ENCODE assay signal across 14 cellular contexts in genomic region chr10:52257692-52258075, GRCh38. TPM values are rescaled to one million over a fixed set of nuclear protein-coding genes. Genes with fewer than 3 reads are reported as not detected.
A peak's percentile ranks its signal among the peaks of the same experiment; 100 is the strongest.
DNase-seq lines count a peak whose midpoint lies in the region; ATAC-seq, FAIRE-seq and TF ChIP-seq lines count a peak whose summit lies in the region.
"Had no signal": no experiment of that assay in that cellular context is flagged by ENCODE, and none has a peak within 500 bp of the region (broad histone marks: within the 10 kb centered on the region; RNA-seq: fewer than 3 reads in every experiment).

No MANE protein-coding gene starts in this region.

- H3K4me3 ChIP-seq in PC-9 (peak overlapping the region; percentile 16; the same call in 1 of the 2 replicates), kidney (ENCODE audit: low read length in 2 of 2) (no peak overlapping the region)
- H3K4me3 ChIP-seq: pancreas had no signal

- H3K9ac ChIP-seq in kidney (ENCODE audit: low read length in 2 of 2) = no peak overlapping the region

- H3F3A ChIP-seq in PC-9 (ENCODE audit: insufficient read depth, low read depth) = peaks cover 16% of the 10 kb centered on the region

- no peak for TF ChIP-seq CTCF in PC-9 (conservative IDR thresholded peaks at IDR 0.05)
- TF ChIP-seq CTCF in kidney (IDR thresholded peaks at IDR 0.05; ENCODE audit: borderline replicate concordance, extremely low read depth, insufficient read depth) = no peak

- no peaks in the 10 kb centered on the region; the same call in 1 of the 2 replicates for H3K9me2 ChIP-seq in PC-9 (ENCODE audit: insufficient read depth)

- no peaks in the 10 kb centered on the region for H3K27me3 ChIP-seq in PC-9 (ENCODE audit: insufficient read depth, low read depth)
- H3K27me3 ChIP-seq: pancreas had no signal

- intact Hi-C loops in PC-9 (cut with micrococcal nuclease; ENCODE audit: unreplicated experiment) = no loop called here
- intact Hi-C loops in left colon (cut with DNase I, micrococcal nuclease) = no loop called here
- intact Hi-C loops in kidney (cut with DNase I) = no loop called here

- FAIRE-seq in urothelium cell line (lab: Jason Lieb, UNC) (no peak), kidney (lab: Jason Lieb, UNC) (no peak)
- FAIRE-seq: pancreas had no signal

- H3K9me3 ChIP-seq in PC-9 (ENCODE audit: insufficient read depth, low read depth) (no peaks in the 10 kb centered on the region; the same call in 1 of the 2 replicates), kidney (ENCODE audit: control insufficient read depth in 1 of 2, low read length in 2 of 2) (no peaks in the 10 kb centered on the region)
- H3K9me3 ChIP-seq: pancreas had no signal

- H3K4me1 ChIP-seq in PC-9 (replicated peaks; ENCODE audit: insufficient read depth) = peaks cover 23% of the 10 kb centered on the region
- H3K4me1 ChIP-seq in kidney (ENCODE audit: control insufficient read depth in 1 of 2, insufficient read depth in 1 of 2, low read depth in 1 of 2, low read length in 2 of 2) = no peaks in the 10 kb centered on the region
- H3K4me1 ChIP-seq: pancreas had no signal

- peak; percentile 75 for ATAC-seq in GM19043 (IDR thresholded peaks at IDR 0.05; ENCODE audit: low read depth, unreplicated experiment)
- ATAC-seq in GM21786 (IDR thresholded peaks at IDR 0.05; ENCODE audit: unreplicated experiment) = peak; percentile 74
- ATAC-seq in HG03103 (IDR thresholded peaks at IDR 0.05; ENCODE audit: low read depth, unreplicated experiment) = peak; percentile 66
- ATAC-seq in left colon = no peak
- ATAC-seq: pancreas had no signal

- CTCF ChIA-PET in PC-9 (lab: Charles Lee) = no interaction called here

- BruUV-seq in PC-9 (replicated peaks; lab: Mats Ljungman, UMichigan) = no TSS peak

- H3K4me2 ChIP-seq in PC-9 = peak overlapping the region; percentile 57

- no peaks in the 10 kb centered on the region for H3K36me3 ChIP-seq in PC-9 (ENCODE audit: low read depth)
- H3K36me3 ChIP-seq in kidney (ENCODE audit: control insufficient read depth in 1 of 2, insufficient read depth in 2 of 2, low read length in 2 of 2) = no peaks in the 10 kb centered on the region
- H3K36me3 ChIP-seq: pancreas had no signal

- POLR2A ChIA-PET in PC-9 (lab: Charles Lee; ENCODE audit: unreplicated experiment) = interaction anchor here (0.6 kb wide), 2 partner anchors 56 to 57 kb away, joined by 8 to 12 read pairs; partner anchors contain the start of gene DKK1

- no peaks in the 10 kb centered on the region for H3K79me2 ChIP-seq in PC-9 (ENCODE audit: low read depth)

- H2AFZ ChIP-seq in PC-9 = peak overlapping the region; percentile 78

- DNase-seq in PC-9 (no peak), urothelium cell line (ENCODE audit: low spot score) (no peak), left colon (no peak), kidney (no peak)
- DNase-seq in stimulated activated naive CD4-positive, alpha-beta T cell treated with Interleukin-2 at 50 U/mL for 16 hours (lab: John Stamatoyannopoulos, UW) = no peak
- DNase-seq: activated CD4-positive, alpha-beta T cell treated with anti-CD3 and anti-CD28 coated beads, Interleukin-2, amount 10 ng/mL, durations not matched to agents 24 days and 14 days; KG1; NCI-H2107; pancreas; stimulated activated naive CD4-positive, alpha-beta T cell had no signal

- no peaks in the 10 kb centered on the region for H4K20me1 ChIP-seq in PC-9 (ENCODE audit: insufficient read depth)

- H3K27ac ChIP-seq in PC-9 (peak overlapping the region; percentile 79), kidney (ENCODE audit: low read depth in 2 of 2, low read length in 2 of 2) (no peak overlapping the region)
- H3K27ac ChIP-seq: pancreas had no signal

RNA-seq across cellular contexts. Expression of gene DKK1, which starts 56.4 kb away (rescaled TPM):
- total RNA-seq in PC-9 (2021) (75.2 and 106 TPM in 2 replicates), left colon (1 to 10 TPM in 1 of 2 donors, not detected in 1; 3.2 TPM), kidney (1.5 TPM)
- not detected for polyA plus RNA-seq in kidney (ENCODE audit: insufficient read depth, low read depth, low replicate concordance)
- total RNA-seq: activated CD4-positive, alpha-beta T cell treated with anti-CD3 and anti-CD28 coated beads, Interleukin-2, amount 10 ng/mL, durations not matched to agents 24 days and 14 days; activated T-helper 17 cell treated with anti-CD3 and anti-CD28 coated beads, Interleukin-2, amount 50 U/mL, for 72 hours had no signal

Comparison
In these comparisons a context has a peak if more than half of its experiments do, and no peak if none do; other contexts are left out.
1. RNA of gene DKK1, which starts 56.4 kb away (total RNA-seq): 75.2 to 106 TPM in PC-9; 3.2 TPM in left colon and 1.5 TPM in kidney (single experiment); every median in the first group is over 10 times any median in the second.